2 cellular contexts compared by ENCODE assay signal in genomic region chr2:69686855-69687254, GRCh38.
TF ChIP-seq lines count a peak whose summit lies in the region.

No MANE protein-coding gene starts in this region.

TF ChIP-seq in HepG2, 621 proteins besides CTCF, POLR2A, EP300 and RAD21 (continues in another document):
- TF ChIP-seq ATF3 (CRISPR knock-in tag; IDR thresholded peaks at IDR 0.05) = no peak
- TF ChIP-seq HDAC2 (CRISPR knock-in tag; IDR thresholded peaks at IDR 0.05) = peak; percentile 15; the same call in 1 of the 2 replicates
- no peak for TF ChIP-seq HOXA7 (CRISPR knock-in tag; IDR thresholded peaks at IDR 0.05)
- TF ChIP-seq ZNF782 (CRISPR knock-in tag; IDR thresholded peaks at IDR 0.05; ENCODE audit: borderline replicate concordance) = no peak
- no peak for TF ChIP-seq ZNF660 (CRISPR knock-in tag; IDR thresholded peaks at IDR 0.05; ENCODE audit: borderline replicate concordance, low read depth)
- no peak for TF ChIP-seq ZNF431 (CRISPR knock-in tag; IDR thresholded peaks at IDR 0.05; ENCODE audit: borderline replicate concordance, low read depth)
- TF ChIP-seq SALL1 (CRISPR knock-in tag; IDR thresholded peaks at IDR 0.05) = peak; percentile 58; the same call in 1 of the 2 replicates
- no peak for TF ChIP-seq GZF1 (CRISPR knock-in tag; IDR thresholded peaks at IDR 0.05)
- no peak for TF ChIP-seq MED1 (CRISPR knock-in tag; IDR thresholded peaks at IDR 0.05)
- no peak for TF ChIP-seq SMAD1 (CRISPR knock-in tag; IDR thresholded peaks at IDR 0.05; ENCODE audit: borderline replicate concordance, low read depth)
- no peak for TF ChIP-seq BCL3 (CRISPR knock-in tag; IDR thresholded peaks at IDR 0.05)
- TF ChIP-seq ZNF737 (CRISPR knock-in tag; IDR thresholded peaks at IDR 0.05; ENCODE audit: borderline replicate concordance) = no peak
- no peak for TF ChIP-seq SMAD3 (CRISPR knock-in tag; IDR thresholded peaks at IDR 0.05)
- TF ChIP-seq ASH2L (IDR thresholded peaks at IDR 0.05; ENCODE audit: insufficient read length, low read depth, low read length) = no peak
- TF ChIP-seq KDM2A (CRISPR knock-in tag; IDR thresholded peaks at IDR 0.05; ENCODE audit: borderline replicate concordance, low read depth) = no peak
- TF ChIP-seq ATF5 (CRISPR knock-in tag; IDR thresholded peaks at IDR 0.05; ENCODE audit: low read depth) = no peak
- no peak for TF ChIP-seq SAFB2 (CRISPR knock-in tag; IDR thresholded peaks at IDR 0.05; ENCODE audit: borderline replicate concordance, low read depth)
- 0 out of 2 replicates have a peak, but pooled peaks have one; percentile 17 for TF ChIP-seq ZNF644 (CRISPR knock-in tag; IDR thresholded peaks at IDR 0.05; ENCODE audit: low read depth)
- TF ChIP-seq SKI (IDR thresholded peaks at IDR 0.05; ENCODE audit: partially characterized antibody) = no peak
- TF ChIP-seq RERE (CRISPR knock-in tag; IDR thresholded peaks at IDR 0.05; ENCODE audit: low read depth) = 0 out of 2 replicates have a peak, but pooled peaks have one; percentile 33
- TF ChIP-seq GATA4 (IDR thresholded peaks at IDR 0.05; ENCODE audit: borderline replicate concordance, low read depth) = no peak

TF ChIP-seq in K562, 482 proteins besides CTCF, POLR2A, EP300 and RAD21:
- TF ChIP-seq BDP1 (IDR thresholded peaks at IDR 0.05; ENCODE audit: insufficient read depth, insufficient read length) (no peak), ZBTB34 (CRISPR knock-in tag; IDR thresholded peaks at IDR 0.05) (no peak), ZZZ3 (IDR thresholded peaks at IDR 0.05) (no peak), EZH2 (IDR thresholded peaks at IDR 0.05; ENCODE audit: borderline replicate concordance, low read depth, low read length) (no peak), ZNF23 (CRISPR knock-in tag; IDR thresholded peaks at IDR 0.05) (no peak), RBFOX2 (IDR thresholded peaks at IDR 0.05; ENCODE audit: low read depth, low read length) (no peak), MAFK (IDR thresholded peaks at IDR 0.05; ENCODE audit: low read length) (no peak), SNRNP70 (optimal IDR thresholded peaks at IDR 0.05; ENCODE audit: low read depth, low read length) (no peak)
TF ChIP-seq in K562: peak in this region for 0.
